ENCODE assay signal across 1 cellular context in the genomic region with DNA sequence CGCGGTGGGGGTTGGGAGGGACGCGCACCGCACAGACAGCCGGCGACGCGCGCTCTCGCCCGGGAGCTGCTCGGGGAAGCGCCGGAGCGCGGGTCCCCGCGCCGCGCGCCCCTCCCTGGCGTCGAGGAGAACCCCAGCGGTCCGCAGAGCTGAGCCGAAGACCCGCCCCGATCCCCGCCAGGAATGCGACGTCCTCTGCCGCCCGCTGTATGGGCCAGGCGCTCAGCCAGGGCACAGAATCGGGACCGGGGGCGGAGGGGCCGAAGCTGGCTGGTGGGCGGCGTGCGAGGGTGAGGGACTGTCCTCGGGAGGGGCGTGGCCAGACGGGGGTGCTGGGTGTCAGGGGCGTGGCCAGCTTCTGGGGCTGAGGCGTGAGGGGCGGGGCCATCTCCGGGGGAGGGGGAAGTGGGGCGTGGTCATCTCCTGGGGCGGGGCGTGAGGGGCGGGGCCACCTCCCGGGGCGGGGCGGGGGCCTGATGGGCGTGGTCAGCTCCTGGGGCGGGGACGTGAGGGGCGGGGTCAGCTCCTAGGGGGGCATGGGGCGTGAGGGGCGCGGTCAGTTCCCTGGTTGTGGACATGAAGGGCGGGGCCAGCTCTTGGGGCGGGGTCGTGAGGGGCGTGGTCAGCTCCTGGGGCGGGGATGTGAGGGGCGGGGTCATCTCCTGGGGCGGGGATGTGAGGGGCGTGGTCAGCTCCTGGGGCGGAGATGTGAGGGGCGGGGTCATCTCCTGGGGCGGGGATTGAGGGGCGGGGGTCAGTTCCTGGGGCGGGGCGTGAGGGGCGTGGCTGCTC.
TF ChIP-seq lines count a peak whose summit lies in the region.

No MANE protein-coding gene starts in this region.

TF ChIP-seq in K562, 482 proteins besides CTCF, POLR2A, EP300 and RAD21 (continued from another document and continues in another):
- TF ChIP-seq, protein P1, sequence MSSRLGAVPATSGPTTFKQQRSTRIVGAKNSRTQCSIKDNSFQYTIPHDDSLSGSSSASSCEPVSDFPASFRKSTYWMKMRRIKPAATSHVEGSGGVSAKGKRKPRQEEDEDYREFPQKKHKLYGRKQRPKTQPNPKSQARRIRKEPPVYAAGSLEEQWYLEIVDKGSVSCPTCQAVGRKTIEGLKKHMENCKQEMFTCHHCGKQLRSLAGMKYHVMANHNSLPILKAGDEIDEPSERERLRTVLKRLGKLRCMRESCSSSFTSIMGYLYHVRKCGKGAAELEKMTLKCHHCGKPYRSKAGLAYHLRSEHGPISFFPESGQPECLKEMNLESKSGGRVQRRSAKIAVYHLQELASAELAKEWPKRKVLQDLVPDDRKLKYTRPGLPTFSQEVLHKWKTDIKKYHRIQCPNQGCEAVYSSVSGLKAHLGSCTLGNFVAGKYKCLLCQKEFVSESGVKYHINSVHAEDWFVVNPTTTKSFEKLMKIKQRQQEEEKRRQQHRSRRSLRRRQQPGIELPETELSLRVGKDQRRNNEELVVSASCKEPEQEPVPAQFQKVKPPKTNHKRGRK (tag; IDR thresholded peaks at IDR 0.05): no peak
- TF ChIP-seq TAF7 (tag; IDR thresholded peaks at IDR 0.05): no peak
- peak; percentile 15; the same call in 1 of the 2 replicates for TF ChIP-seq CREM (IDR thresholded peaks at IDR 0.05; ENCODE audit: low read depth)
- TF ChIP-seq, protein P2, sequence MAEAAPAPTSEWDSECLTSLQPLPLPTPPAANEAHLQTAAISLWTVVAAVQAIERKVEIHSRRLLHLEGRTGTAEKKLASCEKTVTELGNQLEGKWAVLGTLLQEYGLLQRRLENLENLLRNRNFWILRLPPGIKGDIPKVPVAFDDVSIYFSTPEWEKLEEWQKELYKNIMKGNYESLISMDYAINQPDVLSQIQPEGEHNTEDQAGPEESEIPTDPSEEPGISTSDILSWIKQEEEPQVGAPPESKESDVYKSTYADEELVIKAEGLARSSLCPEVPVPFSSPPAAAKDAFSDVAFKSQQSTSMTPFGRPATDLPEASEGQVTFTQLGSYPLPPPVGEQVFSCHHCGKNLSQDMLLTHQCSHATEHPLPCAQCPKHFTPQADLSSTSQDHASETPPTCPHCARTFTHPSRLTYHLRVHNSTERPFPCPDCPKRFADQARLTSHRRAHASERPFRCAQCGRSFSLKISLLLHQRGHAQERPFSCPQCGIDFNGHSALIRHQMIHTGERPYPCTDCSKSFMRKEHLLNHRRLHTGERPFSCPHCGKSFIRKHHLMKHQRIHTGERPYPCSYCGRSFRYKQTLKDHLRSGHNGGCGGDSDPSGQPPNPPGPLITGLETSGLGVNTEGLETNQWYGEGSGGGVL (CRISPR knock-in tag; IDR thresholded peaks at IDR 0.05): no peak
- no peak for TF ChIP-seq ZEB2 (IDR thresholded peaks at IDR 0.05)
- TF ChIP-seq ZNF354B (CRISPR knock-in tag; IDR thresholded peaks at IDR 0.05): no peak
- peak; percentile 37; the same call in 1 of the 2 replicates for TF ChIP-seq DPF2 (IDR thresholded peaks at IDR 0.05)
- TF ChIP-seq KLF13 (tag; IDR thresholded peaks at IDR 0.05; ENCODE audit: borderline replicate concordance, low read depth): peak; percentile 15; the same call in 1 of the 2 replicates
- no peak for TF ChIP-seq HNRNPUL1 (IDR thresholded peaks at IDR 0.05; ENCODE audit: low read length)
- no peak for TF ChIP-seq JUN (IDR thresholded peaks at IDR 0.05; ENCODE audit: borderline replicate concordance, low read depth, low read length)
- no peak for TF ChIP-seq JUN (CRISPR knock-in tag; IDR thresholded peaks at IDR 0.05; ENCODE audit: borderline replicate concordance)
- no peak for TF ChIP-seq LEF1 (IDR thresholded peaks at IDR 0.05)
- TF ChIP-seq, protein P3, sequence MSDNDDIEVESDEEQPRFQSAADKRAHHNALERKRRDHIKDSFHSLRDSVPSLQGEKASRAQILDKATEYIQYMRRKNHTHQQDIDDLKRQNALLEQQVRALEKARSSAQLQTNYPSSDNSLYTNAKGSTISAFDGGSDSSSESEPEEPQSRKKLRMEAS (CRISPR knock-in tag; IDR thresholded peaks at IDR 0.05): peak; percentile 26; the same call in 1 of the 2 replicates
- no peak for TF ChIP-seq TSC22D4 (tag; IDR thresholded peaks at IDR 0.05)
- TF ChIP-seq CC2D1A (IDR thresholded peaks at IDR 0.05): no peak
- TF ChIP-seq RFX5 (IDR thresholded peaks at IDR 0.05; ENCODE audit: low read depth, low read length): no peak
- TF ChIP-seq NFATC3 (IDR thresholded peaks at IDR 0.05): no peak
- no peak for TF ChIP-seq HNRNPLL (IDR thresholded peaks at IDR 0.05; ENCODE audit: low read depth, low read length, poor library complexity, severe bottlenecking)
- no peak for TF ChIP-seq HNRNPK (IDR thresholded peaks at IDR 0.05; ENCODE audit: low read depth, low read length, poor library complexity, severe bottlenecking)
- no peak for TF ChIP-seq ZNF133 (CRISPR knock-in tag; IDR thresholded peaks at IDR 0.05)
- TF ChIP-seq, protein P4, sequence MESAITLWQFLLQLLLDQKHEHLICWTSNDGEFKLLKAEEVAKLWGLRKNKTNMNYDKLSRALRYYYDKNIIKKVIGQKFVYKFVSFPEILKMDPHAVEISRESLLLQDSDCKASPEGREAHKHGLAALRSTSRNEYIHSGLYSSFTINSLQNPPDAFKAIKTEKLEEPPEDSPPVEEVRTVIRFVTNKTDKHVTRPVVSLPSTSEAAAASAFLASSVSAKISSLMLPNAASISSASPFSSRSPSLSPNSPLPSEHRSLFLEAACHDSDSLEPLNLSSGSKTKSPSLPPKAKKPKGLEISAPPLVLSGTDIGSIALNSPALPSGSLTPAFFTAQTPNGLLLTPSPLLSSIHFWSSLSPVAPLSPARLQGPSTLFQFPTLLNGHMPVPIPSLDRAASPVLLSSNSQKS (CRISPR knock-in tag; IDR thresholded peaks at IDR 0.05): no peak
- TF ChIP-seq, protein P5, sequence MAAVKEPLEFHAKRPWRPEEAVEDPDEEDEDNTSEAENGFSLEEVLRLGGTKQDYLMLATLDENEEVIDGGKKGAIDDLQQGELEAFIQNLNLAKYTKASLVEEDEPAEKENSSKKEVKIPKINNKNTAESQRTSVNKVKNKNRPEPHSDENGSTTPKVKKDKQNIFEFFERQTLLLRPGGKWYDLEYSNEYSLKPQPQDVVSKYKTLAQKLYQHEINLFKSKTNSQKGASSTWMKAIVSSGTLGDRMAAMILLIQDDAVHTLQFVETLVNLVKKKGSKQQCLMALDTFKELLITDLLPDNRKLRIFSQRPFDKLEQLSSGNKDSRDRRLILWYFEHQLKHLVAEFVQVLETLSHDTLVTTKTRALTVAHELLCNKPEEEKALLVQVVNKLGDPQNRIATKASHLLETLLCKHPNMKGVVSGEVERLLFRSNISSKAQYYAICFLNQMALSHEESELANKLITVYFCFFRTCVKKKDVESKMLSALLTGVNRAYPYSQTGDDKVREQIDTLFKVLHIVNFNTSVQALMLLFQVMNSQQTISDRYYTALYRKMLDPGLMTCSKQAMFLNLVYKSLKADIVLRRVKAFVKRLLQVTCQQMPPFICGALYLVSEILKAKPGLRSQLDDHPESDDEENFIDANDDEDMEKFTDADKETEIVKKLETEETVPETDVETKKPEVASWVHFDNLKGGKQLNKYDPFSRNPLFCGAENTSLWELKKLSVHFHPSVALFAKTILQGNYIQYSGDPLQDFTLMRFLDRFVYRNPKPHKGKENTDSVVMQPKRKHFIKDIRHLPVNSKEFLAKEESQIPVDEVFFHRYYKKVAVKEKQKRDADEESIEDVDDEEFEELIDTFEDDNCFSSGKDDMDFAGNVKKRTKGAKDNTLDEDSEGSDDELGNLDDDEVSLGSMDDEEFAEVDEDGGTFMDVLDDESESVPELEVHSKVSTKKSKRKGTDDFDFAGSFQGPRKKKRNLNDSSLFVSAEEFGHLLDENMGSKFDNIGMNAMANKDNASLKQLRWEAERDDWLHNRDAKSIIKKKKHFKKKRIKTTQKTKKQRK (IDR thresholded peaks at IDR 0.05; ENCODE audit: borderline replicate concordance, low read depth, low read length): no peak
- TF ChIP-seq CAMTA2 (CRISPR knock-in tag; conservative IDR thresholded peaks at IDR 0.05): no peak
- no peak for TF ChIP-seq SP2 (IDR thresholded peaks at IDR 0.05; ENCODE audit: extremely low read depth, low read depth, low read length, poor library complexity, severe bottlenecking)
- TF ChIP-seq, protein P6, sequence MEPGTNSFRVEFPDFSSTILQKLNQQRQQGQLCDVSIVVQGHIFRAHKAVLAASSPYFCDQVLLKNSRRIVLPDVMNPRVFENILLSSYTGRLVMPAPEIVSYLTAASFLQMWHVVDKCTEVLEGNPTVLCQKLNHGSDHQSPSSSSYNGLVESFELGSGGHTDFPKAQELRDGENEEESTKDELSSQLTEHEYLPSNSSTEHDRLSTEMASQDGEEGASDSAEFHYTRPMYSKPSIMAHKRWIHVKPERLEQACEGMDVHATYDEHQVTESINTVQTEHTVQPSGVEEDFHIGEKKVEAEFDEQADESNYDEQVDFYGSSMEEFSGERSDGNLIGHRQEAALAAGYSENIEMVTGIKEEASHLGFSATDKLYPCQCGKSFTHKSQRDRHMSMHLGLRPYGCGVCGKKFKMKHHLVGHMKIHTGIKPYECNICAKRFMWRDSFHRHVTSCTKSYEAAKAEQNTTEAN (CRISPR knock-in tag; IDR thresholded peaks at IDR 0.05): no peak
- no peak for TF ChIP-seq CBFA2T2 (conservative IDR thresholded peaks at IDR 0.05)
- TF ChIP-seq MAFK (IDR thresholded peaks at IDR 0.05; ENCODE audit: low read length): no peak
- TF ChIP-seq RBM15 (IDR thresholded peaks at IDR 0.05; ENCODE audit: insufficient read depth, low read length): no peak
- TF ChIP-seq SP1 (CRISPR knock-in tag; IDR thresholded peaks at IDR 0.05): peak; percentile 83
- no peak for TF ChIP-seq FOS (IDR thresholded peaks at IDR 0.05; ENCODE audit: extremely low read depth, insufficient read length)
- TF ChIP-seq, protein P7, sequence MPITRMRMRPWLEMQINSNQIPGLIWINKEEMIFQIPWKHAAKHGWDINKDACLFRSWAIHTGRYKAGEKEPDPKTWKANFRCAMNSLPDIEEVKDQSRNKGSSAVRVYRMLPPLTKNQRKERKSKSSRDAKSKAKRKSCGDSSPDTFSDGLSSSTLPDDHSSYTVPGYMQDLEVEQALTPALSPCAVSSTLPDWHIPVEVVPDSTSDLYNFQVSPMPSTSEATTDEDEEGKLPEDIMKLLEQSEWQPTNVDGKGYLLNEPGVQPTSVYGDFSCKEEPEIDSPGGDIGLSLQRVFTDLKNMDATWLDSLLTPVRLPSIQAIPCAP (CRISPR knock-in tag; IDR thresholded peaks at IDR 0.05; ENCODE audit: borderline replicate concordance): no peak
- TF ChIP-seq BRD9 (IDR thresholded peaks at IDR 0.05; ENCODE audit: low read depth, partially characterized antibody): no peak
- no peak for TF ChIP-seq RBM39 (optimal IDR thresholded peaks at IDR 0.05; ENCODE audit: low read depth, low read length)
- TF ChIP-seq ETV1 (tag; conservative IDR thresholded peaks at IDR 0.05; ENCODE audit: low read depth): no peak
- peak; percentile 68 for TF ChIP-seq PCBP1 (IDR thresholded peaks at IDR 0.05; ENCODE audit: low read depth, low read length, poor library complexity, severe bottlenecking)
- TF ChIP-seq HMGN3 (IDR thresholded peaks at IDR 0.05; ENCODE audit: borderline replicate concordance, extremely low read depth, insufficient read length, low read depth, low read length): peak; percentile 63
- no peak for TF ChIP-seq KLF10 (CRISPR knock-in tag; IDR thresholded peaks at IDR 0.05)
- TF ChIP-seq, protein P8, sequence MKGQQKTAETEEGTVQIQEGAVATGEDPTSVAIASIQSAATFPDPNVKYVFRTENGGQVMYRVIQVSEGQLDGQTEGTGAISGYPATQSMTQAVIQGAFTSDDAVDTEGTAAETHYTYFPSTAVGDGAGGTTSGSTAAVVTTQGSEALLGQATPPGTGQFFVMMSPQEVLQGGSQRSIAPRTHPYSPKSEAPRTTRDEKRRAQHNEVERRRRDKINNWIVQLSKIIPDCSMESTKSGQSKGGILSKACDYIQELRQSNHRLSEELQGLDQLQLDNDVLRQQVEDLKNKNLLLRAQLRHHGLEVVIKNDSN (CRISPR knock-in tag; IDR thresholded peaks at IDR 0.05): no peak
- TF ChIP-seq DMBX1 (CRISPR knock-in tag; IDR thresholded peaks at IDR 0.05; ENCODE audit: borderline replicate concordance): 0 out of 2 replicates have a peak, but pooled peaks have one; percentile 33
- TF ChIP-seq, protein P9, sequence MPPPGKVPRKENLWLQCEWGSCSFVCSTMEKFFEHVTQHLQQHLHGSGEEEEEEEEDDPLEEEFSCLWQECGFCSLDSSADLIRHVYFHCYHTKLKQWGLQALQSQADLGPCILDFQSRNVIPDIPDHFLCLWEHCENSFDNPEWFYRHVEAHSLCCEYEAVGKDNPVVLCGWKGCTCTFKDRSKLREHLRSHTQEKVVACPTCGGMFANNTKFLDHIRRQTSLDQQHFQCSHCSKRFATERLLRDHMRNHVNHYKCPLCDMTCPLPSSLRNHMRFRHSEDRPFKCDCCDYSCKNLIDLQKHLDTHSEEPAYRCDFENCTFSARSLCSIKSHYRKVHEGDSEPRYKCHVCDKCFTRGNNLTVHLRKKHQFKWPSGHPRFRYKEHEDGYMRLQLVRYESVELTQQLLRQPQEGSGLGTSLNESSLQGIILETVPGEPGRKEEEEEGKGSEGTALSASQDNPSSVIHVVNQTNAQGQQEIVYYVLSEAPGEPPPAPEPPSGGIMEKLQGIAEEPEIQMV (tag; conservative IDR thresholded peaks at IDR 0.05; ENCODE audit: low read depth): no peak
- TF ChIP-seq CREB1 (IDR thresholded peaks at IDR 0.05): no peak
- TF ChIP-seq CREB1 (CRISPR knock-in tag; IDR thresholded peaks at IDR 0.05): peak; percentile 52
- TF ChIP-seq KDM2B (CRISPR knock-in tag; IDR thresholded peaks at IDR 0.05): no peak
- TF ChIP-seq ZNF384 (IDR thresholded peaks at IDR 0.05; ENCODE audit: low read depth, low read length): no peak
- no peak for TF ChIP-seq HSF4 (CRISPR knock-in tag; IDR thresholded peaks at IDR 0.05; ENCODE audit: borderline replicate concordance)
- no peak for TF ChIP-seq SRSF7 (optimal IDR thresholded peaks at IDR 0.05; ENCODE audit: low read depth, low read length)
- TF ChIP-seq ZNF586 (CRISPR knock-in tag; conservative IDR thresholded peaks at IDR 0.05): no peak
- no peak for TF ChIP-seq ZNF41 (CRISPR knock-in tag; conservative IDR thresholded peaks at IDR 0.05)
- no peak for TF ChIP-seq NFE2 (IDR thresholded peaks at IDR 0.05; ENCODE audit: low read depth)
- peak; percentile 62 for TF ChIP-seq POLR2G (IDR thresholded peaks at IDR 0.05; ENCODE audit: low read depth, low read length)
- TF ChIP-seq CBX8 (IDR thresholded peaks at IDR 0.05; ENCODE audit: borderline replicate concordance, extremely low read depth, low read depth, low read length, poor library complexity, severe bottlenecking): no peak
- peak; percentile 10 for TF ChIP-seq U2AF1 (optimal IDR thresholded peaks at IDR 0.05; ENCODE audit: low read depth, low read length)
- peak in 1 of 2 experiments; percentile 70; a peak in 1 of 4 replicates for TF ChIP-seq KDM1A (IDR thresholded peaks at IDR 0.05)
- TF ChIP-seq, protein P10, sequence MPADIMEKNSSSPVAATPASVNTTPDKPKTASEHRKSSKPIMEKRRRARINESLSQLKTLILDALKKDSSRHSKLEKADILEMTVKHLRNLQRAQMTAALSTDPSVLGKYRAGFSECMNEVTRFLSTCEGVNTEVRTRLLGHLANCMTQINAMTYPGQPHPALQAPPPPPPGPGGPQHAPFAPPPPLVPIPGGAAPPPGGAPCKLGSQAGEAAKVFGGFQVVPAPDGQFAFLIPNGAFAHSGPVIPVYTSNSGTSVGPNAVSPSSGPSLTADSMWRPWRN (IDR thresholded peaks at IDR 0.05; ENCODE audit: low read depth): no peak
- peak; percentile 74 to 80 for TF ChIP-seq NRF1 (conservative IDR thresholded peaks at IDR 0.05 in 1 of 2, IDR thresholded peaks at IDR 0.05 in 1 of 2)
